23 cellular contexts compared by ENCODE assay signal in the genomic region with DNA sequence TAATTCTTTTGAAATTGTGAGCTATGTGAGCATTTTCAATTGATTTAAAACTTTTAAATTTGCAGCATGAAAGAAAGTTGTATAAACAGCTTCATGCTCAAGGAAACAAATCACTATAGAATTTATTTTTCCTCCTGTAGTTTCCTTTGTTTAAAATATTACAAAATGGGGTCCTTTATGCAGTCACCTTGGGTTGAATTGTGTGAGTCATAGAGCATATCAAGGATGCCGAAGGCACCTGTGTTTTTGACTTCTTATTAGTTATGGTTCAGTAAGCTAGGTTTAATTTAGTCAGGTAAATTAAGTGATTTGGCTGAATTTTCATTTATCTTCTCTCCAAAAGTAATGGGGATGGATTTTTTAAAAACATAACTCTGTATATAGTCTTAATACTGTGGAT.
"Had no signal": no experiment of that assay in that cellular context is flagged by ENCODE, and none has a peak within 500 bp of the region (broad histone marks: within the 10 kb centered on the region; RNA-seq: fewer than 3 reads in every experiment).

No MANE protein-coding gene starts in this region.

- DNase-seq: colonic mucosa; cortex of kidney; effector CD8-positive, alpha-beta T cell; effector memory CD8-positive, alpha-beta T cell; endodermal cell; erythroblast; esophagus squamous epithelium; foreskin fibroblast; foreskin melanocyte; gastrocnemius medialis; glutamatergic neuron; head of caudate nucleus; heart right ventricle; hippocampal formation; left cardiac atrium; left lung; left ventricle myocardium superior; lower lobe of right lung; mesenchymal stem cell; mucosa of descending colon; naive B cell had no signal

- H3K9me3 ChIP-seq: colonic mucosa, esophagus squamous epithelium, gastrocnemius medialis, heart right ventricle, left lung, lower lobe of right lung, mucosa of descending colon had no signal

- H3K36me3 ChIP-seq: colonic mucosa, left lung, lower lobe of right lung had no signal

- H3K27ac ChIP-seq: colonic mucosa, epithelial cell of prostate, esophagus squamous epithelium, gastrocnemius medialis, heart right ventricle, left lung, lower lobe of right lung had no signal

- H3K4me3 ChIP-seq: colonic mucosa, esophagus squamous epithelium, gastrocnemius medialis, heart right ventricle, left lung, lower lobe of right lung, mucosa of descending colon had no signal

- H3K27me3 ChIP-seq: colonic mucosa, esophagus squamous epithelium, gastrocnemius medialis, heart right ventricle, left lung had no signal

- H3K4me1 ChIP-seq: colonic mucosa, esophagus squamous epithelium, gastrocnemius medialis, heart right ventricle, left lung, lower lobe of right lung had no signal

- ATAC-seq: effector memory CD8-positive, alpha-beta T cell; esophagus mucosa; gastrocnemius medialis; heart right ventricle; left cardiac atrium; left lung; left ventricle myocardium superior; lower lobe of right lung; mucosa of descending colon had no signal
